In genomic region chr10:114603303-114603702, GRCh38 we compare ENCODE assay signal across 1 cellular context.
TF ChIP-seq lines count a peak whose summit lies in the region.

No MANE protein-coding gene starts in this region.

TF ChIP-seq in HepG2, 621 proteins besides CTCF, POLR2A, EP300 and RAD21 (continued from another document):
- TF ChIP-seq ZSCAN9 (CRISPR knock-in tag; IDR thresholded peaks at IDR 0.05; ENCODE audit: borderline replicate concordance): no peak
- no peak for TF ChIP-seq ZNF333 (CRISPR knock-in tag; IDR thresholded peaks at IDR 0.05; ENCODE audit: borderline replicate concordance)
- TF ChIP-seq JDP2 (CRISPR knock-in tag; IDR thresholded peaks at IDR 0.05; ENCODE audit: borderline replicate concordance): no peak
- no peak for TF ChIP-seq ZNF18 (CRISPR knock-in tag; IDR thresholded peaks at IDR 0.05; ENCODE audit: insufficient replicate concordance)
- no peak for TF ChIP-seq ZNF619 (CRISPR knock-in tag; IDR thresholded peaks at IDR 0.05)
- TF ChIP-seq MXI1 (IDR thresholded peaks at IDR 0.05; ENCODE audit: borderline replicate concordance, low read depth, low read length): no peak
- TF ChIP-seq TARDBP (CRISPR knock-in tag; IDR thresholded peaks at IDR 0.05): no peak
- no peak for TF ChIP-seq HIVEP1 (CRISPR knock-in tag; IDR thresholded peaks at IDR 0.05)
- TF ChIP-seq ZNF672 (CRISPR knock-in tag; IDR thresholded peaks at IDR 0.05): no peak
- no peak for TF ChIP-seq ZNF546 (CRISPR knock-in tag; conservative IDR thresholded peaks at IDR 0.05)
- TF ChIP-seq IRF2 (CRISPR knock-in tag; IDR thresholded peaks at IDR 0.05): no peak
- no peak for TF ChIP-seq FOXP4 (CRISPR knock-in tag; IDR thresholded peaks at IDR 0.05)
- TF ChIP-seq TEAD3 (CRISPR knock-in tag; optimal IDR thresholded peaks at IDR 0.05; ENCODE audit: borderline replicate concordance): no peak
- TF ChIP-seq, protein P1, sequence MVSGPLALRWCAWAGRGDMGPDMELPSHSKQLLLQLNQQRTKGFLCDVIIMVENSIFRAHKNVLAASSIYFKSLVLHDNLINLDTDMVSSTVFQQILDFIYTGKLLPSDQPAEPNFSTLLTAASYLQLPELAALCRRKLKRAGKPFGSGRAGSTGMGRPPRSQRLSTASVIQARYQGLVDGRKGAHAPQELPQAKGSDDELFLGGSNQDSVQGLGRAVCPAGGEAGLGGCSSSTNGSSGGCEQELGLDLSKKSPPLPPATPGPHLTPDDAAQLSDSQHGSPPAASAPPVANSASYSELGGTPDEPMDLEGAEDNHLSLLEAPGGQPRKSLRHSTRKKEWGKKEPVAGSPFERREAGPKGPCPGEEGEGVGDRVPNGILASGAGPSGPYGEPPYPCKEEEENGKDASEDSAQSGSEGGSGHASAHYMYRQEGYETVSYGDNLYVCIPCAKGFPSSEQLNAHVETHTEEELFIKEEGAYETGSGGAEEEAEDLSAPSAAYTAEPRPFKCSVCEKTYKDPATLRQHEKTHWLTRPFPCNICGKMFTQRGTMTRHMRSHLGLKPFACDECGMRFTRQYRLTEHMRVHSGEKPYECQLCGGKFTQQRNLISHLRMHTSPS (CRISPR knock-in tag; IDR thresholded peaks at IDR 0.05; ENCODE audit: low read depth): no peak
- no peak for TF ChIP-seq ZNF670 (CRISPR knock-in tag; IDR thresholded peaks at IDR 0.05; ENCODE audit: borderline replicate concordance)
- no peak for TF ChIP-seq MTERF4 (CRISPR knock-in tag; IDR thresholded peaks at IDR 0.05)
- no peak for TF ChIP-seq MYNN (CRISPR knock-in tag; IDR thresholded peaks at IDR 0.05; ENCODE audit: low read depth)
TF ChIP-seq in HepG2: peak in this region for 0.
